ENCODE assay signal across 13 cellular contexts in genomic region chr12:2489266-2489665, GRCh38.
"Had no signal": no experiment of that assay in that cellular context is flagged by ENCODE, and none has a peak within 500 bp of the region (broad histone marks: within the 10 kb centered on the region; RNA-seq: fewer than 3 reads in every experiment).

No MANE protein-coding gene starts in this region.

- H3K4me3 Mint-ChIP-seq: activated CD4-positive, alpha-beta T cell treated with anti-CD3 and anti-CD28 coated beads, Interleukin-2, amount 10 ng/mL, durations not matched to agents 7 days and 5 days; activated naive CD4-positive, alpha-beta T cell treated with anti-CD3 and anti-CD28 coated beads for 36 hours; activated T-helper 17 cell treated with anti-CD3 and anti-CD28 coated beads, Interleukin-2, amount 50 U/mL, for 72 hours; naive thymus-derived CD4-positive, alpha-beta T cell had no signal

- ATAC-seq: activated T-helper 17 cell treated with anti-CD3 and anti-CD28 coated beads, Interleukin-2, amount 50 U/mL, for 72 hours; gastroesophageal sphincter; lower lobe of right lung; naive thymus-derived CD4-positive, alpha-beta T cell had no signal

- DNase-seq: activated CD4-positive, alpha-beta T cell treated with anti-CD3 and anti-CD28 coated beads, Interleukin-2, amount 10 ng/mL, durations not matched to agents 7 days and 5 days; activated CD4-positive, CD25-positive, alpha-beta regulatory T cell; activated CD8-positive, alpha-beta memory T cell treated with anti-CD3 and anti-CD28 coated beads for 24 hours; activated naive CD4-positive, alpha-beta T cell treated with anti-CD3 and anti-CD28 coated beads for 36 hours; effector CD4-positive, alpha-beta T cell; left cardiac atrium; lower lobe of right lung; naive thymus-derived CD4-positive, alpha-beta T cell; right cardiac atrium; small intestine; thyroid gland had no signal

- H3K36me3 Mint-ChIP-seq: naive thymus-derived CD4-positive, alpha-beta T cell had no signal

- H3K27ac Mint-ChIP-seq: activated CD4-positive, alpha-beta T cell treated with anti-CD3 and anti-CD28 coated beads, Interleukin-2, amount 10 ng/mL, durations not matched to agents 7 days and 5 days; activated naive CD4-positive, alpha-beta T cell treated with anti-CD3 and anti-CD28 coated beads for 36 hours; activated T-helper 17 cell treated with anti-CD3 and anti-CD28 coated beads, Interleukin-2, amount 50 U/mL, for 72 hours; naive thymus-derived CD4-positive, alpha-beta T cell had no signal

- H3K9me3 Mint-ChIP-seq: activated CD4-positive, alpha-beta T cell treated with anti-CD3 and anti-CD28 coated beads, Interleukin-2, amount 10 ng/mL, durations not matched to agents 7 days and 5 days; activated naive CD4-positive, alpha-beta T cell treated with anti-CD3 and anti-CD28 coated beads for 36 hours; activated T-helper 17 cell treated with anti-CD3 and anti-CD28 coated beads, Interleukin-2, amount 50 U/mL, for 72 hours had no signal

- H3K4me1 Mint-ChIP-seq: activated CD4-positive, alpha-beta T cell treated with anti-CD3 and anti-CD28 coated beads, Interleukin-2, amount 10 ng/mL, durations not matched to agents 7 days and 5 days; activated T-helper 17 cell treated with anti-CD3 and anti-CD28 coated beads, Interleukin-2, amount 50 U/mL, for 72 hours; naive thymus-derived CD4-positive, alpha-beta T cell had no signal
